9 cellular contexts compared by ENCODE assay signal in the genomic region with DNA sequence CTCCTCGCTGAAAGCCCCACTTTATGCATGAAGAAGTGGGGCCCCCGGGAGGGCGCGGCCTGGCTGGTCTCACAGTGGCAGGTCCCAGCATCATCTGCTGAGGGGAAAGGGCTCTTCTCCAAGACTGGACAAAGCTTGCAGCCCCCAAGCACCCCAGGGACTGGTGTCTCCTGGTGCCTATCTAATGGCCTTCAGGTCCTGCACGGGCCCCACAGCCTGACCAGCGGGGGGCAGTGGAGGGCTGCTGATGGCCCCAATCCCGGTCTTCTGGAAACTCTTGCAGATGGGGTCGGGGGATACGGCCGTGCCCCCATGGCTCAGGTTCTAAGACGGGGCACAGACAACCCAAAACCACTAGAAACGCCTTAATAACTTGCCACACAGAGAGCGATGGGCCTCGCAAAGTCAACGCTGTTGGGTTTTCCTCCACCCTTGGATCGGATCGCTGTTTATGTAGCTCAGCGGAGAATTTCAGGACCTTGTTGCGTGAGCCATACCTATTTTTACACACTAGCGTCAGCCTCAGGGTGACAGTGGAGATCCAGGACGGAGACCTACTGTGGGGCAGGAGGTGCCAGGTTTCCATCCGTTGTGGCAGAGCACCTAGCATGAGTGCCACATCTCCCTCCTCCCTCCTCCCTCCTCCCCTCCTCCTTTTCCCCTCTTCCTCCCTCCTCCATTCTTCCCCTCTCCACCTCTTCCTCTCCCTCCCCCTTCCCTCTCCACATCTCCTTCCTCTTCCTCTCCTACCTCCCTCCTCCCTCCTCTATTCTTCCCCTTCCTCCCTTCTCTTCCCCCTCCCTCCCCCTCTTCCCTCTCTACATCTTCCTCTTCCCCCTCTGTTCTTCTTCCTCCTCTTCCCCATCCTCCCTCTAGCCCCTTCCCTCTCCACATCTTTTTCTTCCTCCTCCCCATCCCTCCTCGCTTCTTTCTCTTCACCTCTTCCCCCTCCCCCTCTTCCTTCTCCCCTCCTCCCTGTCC.
A peak's percentile ranks its signal among the peaks of the same experiment; 100 is the strongest.
DNase-seq lines count a peak whose midpoint lies in the region; ATAC-seq and TF ChIP-seq lines count a peak whose summit lies in the region.
"Had no signal": no experiment of that assay in that cellular context is flagged by ENCODE, and none has a peak within 500 bp of the region (broad histone marks: within the 10 kb centered on the region; RNA-seq: fewer than 3 reads in every experiment).

No MANE protein-coding gene starts in this region.

- H3K27me3 ChIP-seq in Peyer's patch, result no peaks in the 10 kb centered on the region
- H3K27me3 ChIP-seq in foreskin keratinocyte, result no peaks in the 10 kb centered on the region
- H3K27me3 ChIP-seq in psoas muscle (ENCODE audit: insufficient read depth in 3 of 3, low read length in 2 of 3), result no peaks in the 10 kb centered on the region
- H3K27me3 ChIP-seq: BLaER1 treated with 17β-estradiol and CSF1 and Interleukin-3, amounts not matched to agents 10 nM and 100 nM had no signal

- no peak overlapping the region for H3K4me3 ChIP-seq in Peyer's patch
- peak overlapping the region; percentile 58 for H3K4me3 ChIP-seq in psoas muscle
- H3K4me3 ChIP-seq: BLaER1 treated with 17β-estradiol and CSF1 and Interleukin-3, amounts not matched to agents 10 nM and 100 nM had no signal

- H3K27ac ChIP-seq in Peyer's patch, result no peak overlapping the region
- H3K27ac ChIP-seq in foreskin keratinocyte, result no peak overlapping the region
- H3K27ac ChIP-seq in psoas muscle, result peak overlapping the region; percentile 95

- TF ChIP-seq CTCF in Peyer's patch (IDR thresholded peaks at IDR 0.05) (peak in 4 of 6 experiments; percentile 15 to 48 (median 40)), foreskin keratinocyte (conservative IDR thresholded peaks at IDR 0.05) (peak; percentile 72), psoas muscle (IDR thresholded peaks at IDR 0.05) (peak; percentile 79), omental fat pad (IDR thresholded peaks at IDR 0.05) (no peak)

- H3K36me3 ChIP-seq in Peyer's patch, result no peaks in the 10 kb centered on the region
- no peaks in the 10 kb centered on the region for H3K36me3 ChIP-seq in psoas muscle (ENCODE audit: insufficient read depth in 1 of 2, low read depth in 1 of 2)
- H3K36me3 ChIP-seq: BLaER1 treated with 17β-estradiol and CSF1 and Interleukin-3, amounts not matched to agents 10 nM and 100 nM had no signal

- WGBS in psoas muscle, 3 donors, result 31 to 47% (median 33%) methylated on average over 23 of the region's 23 CpGs

- H3K9me3 ChIP-seq in Peyer's patch (no peaks in the 10 kb centered on the region), psoas muscle (no peaks in the 10 kb centered on the region)

- peak; percentile 30 for DNase-seq in NCI-H2196 (lab: John Stamatoyannopoulos, UW; ENCODE audit: unreplicated experiment)
- no peak for DNase-seq in NCI-H2196 treated with DMSO at 0.1 percent for 48 hours (lab: John Stamatoyannopoulos, UW; ENCODE audit: unreplicated experiment)
- peak in 1 of 3 donors; percentile 50 for DNase-seq in Peyer's patch
- no peak for DNase-seq in foreskin keratinocyte
- DNase-seq in psoas muscle, result peak; percentile 66 to 88
- no peak for DNase-seq in omental fat pad (ENCODE audit: low spot score)

- intact Hi-C loops in psoas muscle (cut with DNase I), result loop anchor here (1.0 to 10.0 kb wide), 7 partner anchors 95 to 215 kb away; partner anchors contain the start of genes KLF15 (in 1 of the 2) and ZXDC (in 1 of the 2)

- ATAC-seq in foreskin keratinocyte (peak; percentile 40), psoas muscle (peak; percentile 93 to 97 (median 94)), omental fat pad (ENCODE audit: low FRiP score) (no peak), HG02642 (IDR thresholded peaks at IDR 0.05; ENCODE audit: poor library complexity, unreplicated experiment) (no peak), GM18867 (IDR thresholded peaks at IDR 0.05; ENCODE audit: unreplicated experiment) (no peak)

- TF ChIP-seq POLR2A in Peyer's patch (IDR thresholded peaks at IDR 0.05), result no peak

- H3K4me1 ChIP-seq in Peyer's patch (no peaks in the 10 kb centered on the region), foreskin keratinocyte (no peaks in the 10 kb centered on the region), psoas muscle (peaks cover 20% of the 10 kb centered on the region)

Comparison
In these comparisons a context has a peak if more than half of its experiments do, and no peak if none do; other contexts are left out.
1. DNase-seq: peak in NCI-H2196 (single experiment) and psoas muscle (2 of 2); none in NCI-H2196 treated with DMSO at 0.1 percent for 48 hours (single experiment), foreskin keratinocyte (0 of 2) and omental fat pad (single experiment).
2. CTCF ChIP-seq: peak in Peyer's patch (4 of 6), foreskin keratinocyte (single experiment) and psoas muscle (single experiment); none in omental fat pad (0 of 3).
3. ATAC-seq: peak in foreskin keratinocyte (single experiment) and psoas muscle (4 of 4); none in omental fat pad (single experiment), HG02642 (single experiment) and GM18867 (single experiment).